Comparison of ENCODE assay signal across 8 cellular contexts in genomic region chr7:6256709-6257535, GRCh38. TPM values are rescaled to one million over a fixed set of nuclear protein-coding genes. Genes with fewer than 3 reads are reported as not detected.
DNase-seq lines count a peak whose midpoint lies in the region; ATAC-seq and TF ChIP-seq lines count a peak whose summit lies in the region.

No MANE protein-coding gene starts in this region.

- TF ChIP-seq POLR2A in testis (IDR thresholded peaks at IDR 0.05): no peak

- H3K4me1 ChIP-seq in DND-41 (ENCODE audit: insufficient read depth, low read length) (peaks cover 32% of the 10 kb centered on the region), lung (ENCODE audit: control insufficient read depth in 2 of 2, insufficient read depth in 2 of 2, low read length in 2 of 2) (peaks cover 7 to 30% of the 10 kb centered on the region in 2 donors), testis (peaks cover 22% of the 10 kb centered on the region)

- no peak overlapping the region; the same call in 1 of the 2 replicates for H3K9ac ChIP-seq in DND-41 (ENCODE audit: low read depth, low read length)

- H3K36me3 ChIP-seq in DND-41 (ENCODE audit: insufficient read depth, low read length): no peaks in the 10 kb centered on the region
- no peaks in the 10 kb centered on the region for H3K36me3 ChIP-seq in lung (ENCODE audit: control insufficient read depth in 2 of 2, insufficient read depth in 2 of 2, low read length in 2 of 2)
- H3K36me3 ChIP-seq in testis (ENCODE audit: low read depth, missing control alignments): no peaks in the 10 kb centered on the region

- no peak overlapping the region for H2AFZ ChIP-seq in DND-41 (ENCODE audit: low read depth, low read length)

- ATAC-seq in DND-41 (ENCODE audit: insufficient read depth, low read depth) (peak; percentile 80), GM19452 (IDR thresholded peaks at IDR 0.05; ENCODE audit: unreplicated experiment) (peak; percentile 67), HG03469 (IDR thresholded peaks at IDR 0.05; ENCODE audit: unreplicated experiment) (peak; percentile 66), lung (ENCODE audit: insufficient read depth, low FRiP score) (no peak)

- peak overlapping the region; percentile 15; the same call in 1 of the 2 replicates for H3K4me2 ChIP-seq in DND-41 (ENCODE audit: insufficient read depth, low read length)

- DNase-seq in DND-41 (peak; percentile 43), lung (ENCODE audit: low spot score) (no peak), testis (no peak), NCI-H2107 (lab: John Stamatoyannopoulos, UW) (no peak), kidney glomerular epithelial cell (lab: John Stamatoyannopoulos, UW) (no peak)
- peak; percentile 38 for DNase-seq in activated naive CD4-positive, alpha-beta T cell treated with anti-CD3 and anti-CD28 coated beads, Interleukin-2, amount 50 U/mL, for 16 hours

- H3K9me3 ChIP-seq in DND-41 (ENCODE audit: insufficient read depth, low read length, severe bottlenecking): no peaks in the 10 kb centered on the region
- H3K9me3 ChIP-seq in lung (ENCODE audit: control insufficient read depth in 2 of 2, insufficient read depth in 1 of 2, low read length in 1 of 2): peaks cover 0 to 2% of the 10 kb centered on the region in 2 donors
- no peaks in the 10 kb centered on the region for H3K9me3 ChIP-seq in testis

- H4K20me1 ChIP-seq in DND-41 (ENCODE audit: insufficient read depth, low read length): peaks cover 3% of the 10 kb centered on the region; the same call in 1 of the 2 replicates

- H3K27me3 ChIP-seq in DND-41 (ENCODE audit: insufficient read depth, low read length, poor library complexity): no peaks in the 10 kb centered on the region
- no peaks in the 10 kb centered on the region for H3K27me3 ChIP-seq in lung (ENCODE audit: control insufficient read depth, insufficient read depth)
- H3K27me3 ChIP-seq in testis: no peaks in the 10 kb centered on the region

- 30 to 49% methylated on average over 9 of the region's 9 CpGs for WGBS in lung, 2 donors
- 61 to 65% methylated on average over 9 of the region's 9 CpGs for WGBS in testis, 2 donors

- no peak overlapping the region for H3K4me3 ChIP-seq in DND-41 (ENCODE audit: low read depth in 1 of 2, low read length in 2 of 2)
- no peak overlapping the region for H3K4me3 ChIP-seq in lung
- H3K4me3 ChIP-seq in testis: no peak overlapping the region

- TF ChIP-seq CTCF in DND-41 (IDR thresholded peaks at IDR 0.05; ENCODE audit: borderline replicate concordance, extremely low read depth, low read length, poor library complexity, severe bottlenecking) (no peak), lung (IDR thresholded peaks at IDR 0.05; ENCODE audit: control extremely low read depth, extremely low read depth) (no peak), testis (IDR thresholded peaks at IDR 0.05) (no peak)

- peaks cover 3% of the 10 kb centered on the region; the same call in 1 of the 2 replicates for H3K79me2 ChIP-seq in DND-41 (ENCODE audit: insufficient read depth, low read length)

- intact Hi-C loops in testis (cut with DNase I; ENCODE audit: low total_unique reads): no loop called here

- H3K27ac ChIP-seq in DND-41 (ENCODE audit: low read length): peak overlapping the region; percentile 32; the same call in 1 of the 2 replicates
- H3K27ac ChIP-seq in lung (ENCODE audit: low read depth in 1 of 2, low read length in 1 of 2): peak overlapping the region; percentile 36 to 55
- H3K27ac ChIP-seq in testis: no peak overlapping the region

RNA-seq across cellular contexts. Expression of gene CYTH3, which starts 15.5 kb away (rescaled TPM):
- 10 to 100 TPM; 18.6 to 28.7 TPM for total RNA-seq in lung
- 10 to 100 TPM in 1 of 2 donors, 1 to 10 TPM in 1; 8.2 to 12.4 TPM for polyA plus RNA-seq in lung
- 10 to 100 TPM; 65.5 to 82.2 TPM for total RNA-seq in testis
- polyA plus RNA-seq in testis (ENCODE audit: insufficient read depth, low read depth, low replicate concordance): 49.3 TPM

Comparison
In these comparisons a context has a peak if more than half of its experiments do, and no peak if none do; other contexts are left out.
1. DNase-seq: peak in DND-41 (single experiment) and activated naive CD4-positive, alpha-beta T cell treated with anti-CD3 and anti-CD28 coated beads, Interleukin-2, amount 50 U/mL, for 16 hours (single experiment); none in lung (single experiment), testis (single experiment), NCI-H2107 (single experiment) and kidney glomerular epithelial cell (single experiment).
2. H3K27ac ChIP-seq: peak in DND-41 (single experiment) and lung (2 of 2); none in testis (0 of 2).